ENCODE assay signal across 23 cellular contexts in the genomic region with DNA sequence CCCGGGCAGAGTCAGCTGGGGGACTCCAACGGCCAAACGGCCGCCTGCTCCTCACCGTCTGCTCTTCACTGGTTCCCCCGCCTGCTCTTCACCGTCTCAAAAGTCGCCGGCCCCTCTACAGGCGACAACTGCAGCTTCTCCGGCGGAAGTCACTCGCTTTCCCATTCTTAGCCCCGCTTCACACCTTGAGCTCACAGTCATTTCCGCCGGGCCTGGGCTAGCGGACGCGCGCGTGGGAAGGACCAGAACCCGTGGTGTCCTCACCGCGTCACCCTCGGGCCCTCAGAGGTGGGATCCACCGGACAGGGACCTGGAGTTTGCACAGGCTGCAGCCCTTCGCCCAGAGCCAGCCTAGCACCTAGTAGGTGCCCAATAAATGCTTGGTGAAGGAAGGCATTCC. TPM values are rescaled to one million over a fixed set of nuclear protein-coding genes. Genes with fewer than 3 reads are reported as not detected.
DNase-seq lines count a peak whose midpoint lies in the region; ATAC-seq and TF ChIP-seq lines count a peak whose summit lies in the region.
"Had no signal": no experiment of that assay in that cellular context is flagged by ENCODE, and none has a peak within 500 bp of the region (broad histone marks: within the 10 kb centered on the region; RNA-seq: fewer than 3 reads in every experiment).

No MANE protein-coding gene starts in this region.

- no peaks in the 10 kb centered on the region for H3K79me2 ChIP-seq in H9 (ENCODE audit: insufficient read depth, low read length)

- no peak overlapping the region for H2BK5ac ChIP-seq in H9 (ENCODE audit: insufficient read length, low read length)

- H3K56ac ChIP-seq in H9 (ENCODE audit: insufficient read length, low read depth, low read length): no peak overlapping the region

- H3K9me3 Mint-ChIP-seq in activated T-cell treated with anti-CD3 and anti-CD28 coated beads, Interleukin-2, amount 50 U/mL, for 24 hours: no peaks in the 10 kb centered on the region
- no peaks in the 10 kb centered on the region for H3K9me3 Mint-ChIP-seq in activated T-cell treated with anti-CD3 and anti-CD28 coated beads, Interleukin-2, amount 50 U/mL, for 4 hours
- peaks cover 0 to 2% of the 10 kb centered on the region in 2 experiments; a peak in 3 of 5 replicates for H3K9me3 Mint-ChIP-seq in H9
- no peaks in the 10 kb centered on the region for H3K9me3 Mint-ChIP-seq in effector memory CD8-positive, alpha-beta T cell
- H3K9me3 Mint-ChIP-seq in neural crest cell: no peaks in the 10 kb centered on the region
- no peaks in the 10 kb centered on the region for H3K9me3 Mint-ChIP-seq in T-helper 2 cell treated with Interferon-gamma antibody and Interleukin-4, amounts not matched to agents 5 μg/mL and 100 μg/mL, for 36 hours
- no peaks in the 10 kb centered on the region for H3K9me3 Mint-ChIP-seq in stimulated activated naive CD8-positive, alpha-beta T cell treated with anti-CD3 and anti-CD28 coated beads, Interleukin-15, amount 100 ng/mL, for 72 hours
- H3K9me3 Mint-ChIP-seq: activated T-helper 17 cell treated with anti-CD3 and anti-CD28 coated beads, Interleukin-2, amount 50 U/mL, for 72 hours; CD4-positive, CD25-positive, alpha-beta regulatory T cell had no signal

- H3K27me3 ChIP-seq in H9 (ENCODE audit: insufficient read depth, low read length): no peaks in the 10 kb centered on the region
- H3K27me3 ChIP-seq: adrenal gland, colonic mucosa, pancreas had no signal

- no peak overlapping the region for H4K8ac ChIP-seq in H9 (replicated peaks; ENCODE audit: insufficient read length, low read depth, low read length)

- no peak overlapping the region for H2BK15ac ChIP-seq in H9 (ENCODE audit: low read depth, low read length)

- no peak overlapping the region for H2BK12ac ChIP-seq in H9 (ENCODE audit: insufficient read length, low read depth, low read length)

- H3K9me3 ChIP-seq in H9 (ENCODE audit: control insufficient read depth, low read depth, low read length): no peaks in the 10 kb centered on the region
- H3K9me3 ChIP-seq: adrenal gland, colonic mucosa, pancreas had no signal

- peak; percentile 42 for DNase-seq in activated T-cell treated with anti-CD3 and anti-CD28 coated beads, Interleukin-2, amount 50 U/mL, for 24 hours
- no peak for DNase-seq in activated T-cell treated with anti-CD3 and anti-CD28 coated beads, Interleukin-2, amount 50 U/mL, for 4 hours
- DNase-seq in H9: peak; percentile 69
- no peak for DNase-seq in effector memory CD8-positive, alpha-beta T cell
- DNase-seq in neural crest cell (ENCODE audit: low read depth, low spot score): no peak
- DNase-seq in T-helper 2 cell treated with Interferon-gamma antibody and Interleukin-4, amounts not matched to agents 5 μg/mL and 100 μg/mL, for 36 hours (ENCODE audit: low spot score): no peak
- no peak for DNase-seq in stimulated activated naive CD8-positive, alpha-beta T cell treated with anti-CD3 and anti-CD28 coated beads, Interleukin-15, amount 100 ng/mL, for 72 hours
- DNase-seq: adrenal gland; CD4-positive, CD25-positive, alpha-beta regulatory T cell; colonic mucosa; GF-D8; Karpas-422; naive thymus-derived CD4-positive, alpha-beta T cell; NCI-H1694 treated with DMSO at 0.1 percent for 48 hours; NCI-H748 treated with DMSO at 0.1 percent for 48 hours; pancreas; T-helper 9 cell had no signal

- H3K23ac ChIP-seq in H9 (ENCODE audit: insufficient read length, low read depth, low read length): no peak overlapping the region

- H3K23me2 ChIP-seq in H9 (ENCODE audit: insufficient read length, low read depth, low read length, poor library complexity, severe bottlenecking): no peaks in the 10 kb centered on the region

- H3K27ac Mint-ChIP-seq in activated T-cell treated with anti-CD3 and anti-CD28 coated beads, Interleukin-2, amount 50 U/mL, for 24 hours: peak overlapping the region; percentile 27
- peak overlapping the region in 1 of 3 experiments; percentile 74; a peak in 1 of 7 replicates for H3K27ac Mint-ChIP-seq in H9
- peak overlapping the region; percentile 42 to 59 for H3K27ac Mint-ChIP-seq in effector memory CD8-positive, alpha-beta T cell
- no peak overlapping the region for H3K27ac Mint-ChIP-seq in neural crest cell (ENCODE audit: unreplicated experiment)
- H3K27ac Mint-ChIP-seq in T-helper 2 cell treated with Interferon-gamma antibody and Interleukin-4, amounts not matched to agents 5 μg/mL and 100 μg/mL, for 36 hours: no peak overlapping the region
- no peak overlapping the region for H3K27ac Mint-ChIP-seq in stimulated activated naive CD8-positive, alpha-beta T cell treated with anti-CD3 and anti-CD28 coated beads, Interleukin-15, amount 100 ng/mL, for 72 hours
- H3K27ac Mint-ChIP-seq: CD4-positive, CD25-positive, alpha-beta regulatory T cell had no signal

- no peaks in the 10 kb centered on the region for H3K79me1 ChIP-seq in H9 (ENCODE audit: insufficient read depth, low read depth, low read length, poor library complexity, severe bottlenecking)

- TF ChIP-seq CTCF in H9 (conservative IDR thresholded peaks at IDR 0.05): no peak
- no peak for TF ChIP-seq CTCF in neural crest cell (conservative IDR thresholded peaks at IDR 0.05)

- no peak overlapping the region for H2AFZ ChIP-seq in H9 (ENCODE audit: low read length)

- H4K20me1 ChIP-seq in H9 (ENCODE audit: control insufficient read depth, insufficient read depth, insufficient read length): no peaks in the 10 kb centered on the region

- peaks cover 35% of the 10 kb centered on the region for H3K4me1 Mint-ChIP-seq in activated T-cell treated with anti-CD3 and anti-CD28 coated beads, Interleukin-2, amount 50 U/mL, for 24 hours (ENCODE audit: low read depth)
- peaks cover 17% of the 10 kb centered on the region for H3K4me1 Mint-ChIP-seq in activated T-cell treated with anti-CD3 and anti-CD28 coated beads, Interleukin-2, amount 50 U/mL, for 4 hours (ENCODE audit: low read depth)
- H3K4me1 Mint-ChIP-seq in H9: peaks cover 7 to 18% of the 10 kb centered on the region in 2 experiments
- peaks cover 14 to 21% of the 10 kb centered on the region in 2 donors for H3K4me1 Mint-ChIP-seq in effector memory CD8-positive, alpha-beta T cell (ENCODE audit: low read depth in 2 of 2)
- peaks cover 20% of the 10 kb centered on the region for H3K4me1 Mint-ChIP-seq in neural crest cell
- H3K4me1 Mint-ChIP-seq in T-helper 2 cell treated with Interferon-gamma antibody and Interleukin-4, amounts not matched to agents 5 μg/mL and 100 μg/mL, for 36 hours (ENCODE audit: low read depth): peaks cover 28% of the 10 kb centered on the region
- peaks cover 14% of the 10 kb centered on the region for H3K4me1 Mint-ChIP-seq in stimulated activated naive CD8-positive, alpha-beta T cell treated with anti-CD3 and anti-CD28 coated beads, Interleukin-15, amount 100 ng/mL, for 72 hours
- H3K4me1 Mint-ChIP-seq: activated T-helper 17 cell treated with anti-CD3 and anti-CD28 coated beads, Interleukin-2, amount 50 U/mL, for 72 hours had no signal

- no peaks in the 10 kb centered on the region for H3K36me3 Mint-ChIP-seq in activated T-cell treated with anti-CD3 and anti-CD28 coated beads, Interleukin-2, amount 50 U/mL, for 24 hours (ENCODE audit: low read depth)
- no peaks in the 10 kb centered on the region for H3K36me3 Mint-ChIP-seq in activated T-cell treated with anti-CD3 and anti-CD28 coated beads, Interleukin-2, amount 50 U/mL, for 4 hours (ENCODE audit: insufficient read depth)
- H3K36me3 Mint-ChIP-seq in H9 (ENCODE audit: insufficient read depth in 1 of 3, low read depth in 3 of 3): no peaks in the 10 kb centered on the region
- peaks cover 18% of the 10 kb centered on the region for H3K36me3 Mint-ChIP-seq in effector memory CD8-positive, alpha-beta T cell (ENCODE audit: insufficient read depth)
- H3K36me3 Mint-ChIP-seq in neural crest cell (ENCODE audit: low read depth): no peaks in the 10 kb centered on the region
- no peaks in the 10 kb centered on the region for H3K36me3 Mint-ChIP-seq in T-helper 2 cell treated with Interferon-gamma antibody and Interleukin-4, amounts not matched to agents 5 μg/mL and 100 μg/mL, for 36 hours (ENCODE audit: low read depth)
- H3K36me3 Mint-ChIP-seq: CD4-positive, CD25-positive, alpha-beta regulatory T cell; naive thymus-derived CD4-positive, alpha-beta T cell had no signal

- no peak overlapping the region for H3K4me3 Mint-ChIP-seq in activated T-cell treated with anti-CD3 and anti-CD28 coated beads, Interleukin-2, amount 50 U/mL, for 24 hours
- H3K4me3 Mint-ChIP-seq in activated T-cell treated with anti-CD3 and anti-CD28 coated beads, Interleukin-2, amount 50 U/mL, for 4 hours: no peak overlapping the region
- H3K4me3 Mint-ChIP-seq in H9: no peak overlapping the region; a peak in 1 of 5 replicates
- peak overlapping the region; percentile 47 to 49 for H3K4me3 Mint-ChIP-seq in effector memory CD8-positive, alpha-beta T cell
- peak overlapping the region; percentile 57 for H3K4me3 Mint-ChIP-seq in neural crest cell
- H3K4me3 Mint-ChIP-seq in T-helper 2 cell treated with Interferon-gamma antibody and Interleukin-4, amounts not matched to agents 5 μg/mL and 100 μg/mL, for 36 hours: no peak overlapping the region
- peak overlapping the region in 1 of 2 donors; percentile 25 for H3K4me3 Mint-ChIP-seq in stimulated activated naive CD8-positive, alpha-beta T cell treated with anti-CD3 and anti-CD28 coated beads, Interleukin-15, amount 100 ng/mL, for 72 hours
- H3K4me3 Mint-ChIP-seq: activated T-helper 17 cell treated with anti-CD3 and anti-CD28 coated beads, Interleukin-2, amount 50 U/mL, for 72 hours had no signal

- H3K4ac ChIP-seq in H9 (ENCODE audit: low read depth, low read length): no peak overlapping the region

- no peak overlapping the region for H2AK5ac ChIP-seq in H9 (ENCODE audit: insufficient read length, low read length)

- H3T11ph ChIP-seq in H9 (ENCODE audit: low read length): no peak overlapping the region

- H3K4me2 ChIP-seq in H9 (ENCODE audit: insufficient read depth, insufficient read length, low read length): no peak overlapping the region

- no peak overlapping the region for H4K5ac ChIP-seq in H9 (ENCODE audit: insufficient read length, low read depth, low read length)

- no CpG with 5 or more reads among the region's 27 CpGs for WGBS in H9 (ENCODE audit: extremely low coverage, insufficient read length, low lambda C conversion rate)

- H3K27me3 Mint-ChIP-seq in activated T-cell treated with anti-CD3 and anti-CD28 coated beads, Interleukin-2, amount 50 U/mL, for 24 hours: no peaks in the 10 kb centered on the region
- H3K27me3 Mint-ChIP-seq in activated T-cell treated with anti-CD3 and anti-CD28 coated beads, Interleukin-2, amount 50 U/mL, for 4 hours (ENCODE audit: low read depth): no peaks in the 10 kb centered on the region
- H3K27me3 Mint-ChIP-seq in H9 (ENCODE audit: low read depth): no peaks in the 10 kb centered on the region; the same call in 1 of the 2 replicates
- no peaks in the 10 kb centered on the region for H3K27me3 Mint-ChIP-seq in effector memory CD8-positive, alpha-beta T cell
- H3K27me3 Mint-ChIP-seq in neural crest cell (ENCODE audit: low read depth): peaks cover 7% of the 10 kb centered on the region
- no peaks in the 10 kb centered on the region for H3K27me3 Mint-ChIP-seq in T-helper 2 cell treated with Interferon-gamma antibody and Interleukin-4, amounts not matched to agents 5 μg/mL and 100 μg/mL, for 36 hours (ENCODE audit: low read depth)
- no peaks in the 10 kb centered on the region for H3K27me3 Mint-ChIP-seq in stimulated activated naive CD8-positive, alpha-beta T cell treated with anti-CD3 and anti-CD28 coated beads, Interleukin-15, amount 100 ng/mL, for 72 hours
- H3K27me3 Mint-ChIP-seq: activated T-helper 17 cell treated with anti-CD3 and anti-CD28 coated beads, Interleukin-2, amount 50 U/mL, for 72 hours; naive thymus-derived CD4-positive, alpha-beta T cell had no signal

- no peak overlapping the region for H2BK120ac ChIP-seq in H9 (ENCODE audit: low read depth, low read length, poor library complexity, severe bottlenecking)

- no peak overlapping the region for H3K18ac ChIP-seq in H9 (ENCODE audit: insufficient read length, low read depth, low read length)

- no peak overlapping the region for H3K9ac ChIP-seq in H9 (ENCODE audit: extremely low read depth, insufficient read length, low read length)

- H2BK20ac ChIP-seq in H9 (ENCODE audit: low read depth, low read length, poor library complexity, severe bottlenecking): no peak overlapping the region

- H3K4me1 ChIP-seq in H9 (ENCODE audit: insufficient read depth, low read length): no peaks in the 10 kb centered on the region
- H3K4me1 ChIP-seq: adrenal gland had no signal

- no peak overlapping the region for H3K14ac ChIP-seq in H9 (ENCODE audit: insufficient read depth, low read length)

- ATAC-seq in activated T-cell treated with anti-CD3 and anti-CD28 coated beads, Interleukin-2, amount 50 U/mL, for 4 hours: no peak
- peak; percentile 17 for ATAC-seq in effector memory CD8-positive, alpha-beta T cell (replicated peaks)
- no peak for ATAC-seq in HG02610 (IDR thresholded peaks at IDR 0.05; ENCODE audit: unreplicated experiment)
- ATAC-seq in stimulated activated naive CD8-positive, alpha-beta T cell treated with anti-CD3 and anti-CD28 coated beads, Interleukin-15, amount 100 ng/mL, for 72 hours: no peak
- ATAC-seq: activated T-helper 17 cell treated with anti-CD3 and anti-CD28 coated beads, Interleukin-2, amount 50 U/mL, for 72 hours; naive thymus-derived CD4-positive, alpha-beta T cell; right cardiac atrium; SK-N-SH treated with all-trans-retinoic acid at 6 μM for 48 hours had no signal

- no peak overlapping the region for H3K27ac ChIP-seq in H9 (ENCODE audit: insufficient read length, low read depth, low read length)
- H3K27ac ChIP-seq: adrenal gland, colonic mucosa, pancreas, RWPE1 had no signal

- no peak overlapping the region for H4K91ac ChIP-seq in H9 (ENCODE audit: insufficient read length, low read depth, low read length)

RNA-seq across cellular contexts. Expression of a gene that starts 27.9 kb away (rescaled TPM):
- not detected for total RNA-seq in activated T-cell treated with anti-CD3 and anti-CD28 coated beads, Interleukin-2, amount 50 U/mL, for 4 hours
- total RNA-seq in H9 (2021): not detected in 2 replicates
- total RNA-seq in neural crest cell: not detected in 2 replicates
- total RNA-seq: activated T-helper 17 cell treated with anti-CD3 and anti-CD28 coated beads, Interleukin-2, amount 50 U/mL, for 72 hours; CD4-positive, CD25-positive, alpha-beta regulatory T cell; colonic mucosa; HT1080; naive thymus-derived CD4-positive, alpha-beta T cell; pancreas had no signal

RNA-seq across cellular contexts. Expression of a gene that starts 53.1 kb away (rescaled TPM):
- 10 to 100 TPM; 68.9 to 91.0 (median 83.7) TPM for total RNA-seq in activated T-cell treated with anti-CD3 and anti-CD28 coated beads, Interleukin-2, amount 50 U/mL, for 4 hours
- total RNA-seq in H9 (2021): 20.8 and 23.2 TPM in 2 replicates
- total RNA-seq in neural crest cell: 83.5 and 90.8 TPM in 2 replicates

Comparison
In these comparisons a context has a peak if more than half of its experiments do, and no peak if none do; other contexts are left out.
1. DNase-seq: peak in activated T-cell treated with anti-CD3 and anti-CD28 coated beads, Interleukin-2, amount 50 U/mL, for 24 hours (single experiment) and H9 (single experiment); none in activated T-cell treated with anti-CD3 and anti-CD28 coated beads, Interleukin-2, amount 50 U/mL, for 4 hours (single experiment), effector memory CD8-positive, alpha-beta T cell (0 of 3), neural crest cell (single experiment), T-helper 2 cell treated with Interferon-gamma antibody and Interleukin-4, amounts not matched to agents 5 μg/mL and 100 μg/mL, for 36 hours (single experiment) and stimulated activated naive CD8-positive, alpha-beta T cell treated with anti-CD3 and anti-CD28 coated beads, Interleukin-15, amount 100 ng/mL, for 72 hours (0 of 2).
2. H3K27ac Mint-ChIP-seq: peak in activated T-cell treated with anti-CD3 and anti-CD28 coated beads, Interleukin-2, amount 50 U/mL, for 24 hours (single experiment) and effector memory CD8-positive, alpha-beta T cell (2 of 2); none in neural crest cell (single experiment), T-helper 2 cell treated with Interferon-gamma antibody and Interleukin-4, amounts not matched to agents 5 μg/mL and 100 μg/mL, for 36 hours (single experiment) and stimulated activated naive CD8-positive, alpha-beta T cell treated with anti-CD3 and anti-CD28 coated beads, Interleukin-15, amount 100 ng/mL, for 72 hours (0 of 2).
3. H3K4me3 Mint-ChIP-seq: peak in effector memory CD8-positive, alpha-beta T cell (2 of 2) and neural crest cell (single experiment); none in activated T-cell treated with anti-CD3 and anti-CD28 coated beads, Interleukin-2, amount 50 U/mL, for 24 hours (single experiment), activated T-cell treated with anti-CD3 and anti-CD28 coated beads, Interleukin-2, amount 50 U/mL, for 4 hours (single experiment), H9 (0 of 2) and T-helper 2 cell treated with Interferon-gamma antibody and Interleukin-4, amounts not matched to agents 5 μg/mL and 100 μg/mL, for 36 hours (single experiment).